In genomic region chr1:172382949-172383348, GRCh38 we compare ENCODE assay signal across 22 cellular contexts. TPM values are rescaled to one million over a fixed set of nuclear protein-coding genes. Genes with fewer than 3 reads are reported as not detected.
DNase-seq lines count a peak whose midpoint lies in the region; ATAC-seq and TF ChIP-seq lines count a peak whose summit lies in the region.
"Had no signal": no experiment of that assay in that cellular context is flagged by ENCODE, and none has a peak within 500 bp of the region (broad histone marks: within the 10 kb centered on the region; RNA-seq: fewer than 3 reads in every experiment).

No MANE protein-coding gene starts in this region.

- H3K27me3 ChIP-seq in HUES6 (ENCODE audit: control insufficient read depth, insufficient read depth, low read length) (no peaks in the 10 kb centered on the region), transverse colon (no peaks in the 10 kb centered on the region)

- TF ChIP-seq EP300 in transverse colon (IDR thresholded peaks at IDR 0.05; ENCODE audit: low read depth), result no peak

- in situ Hi-C loops in transverse colon (cut with MboI; ENCODE audit: low pct_ligation_motif_present in 1 of 4, low pct_unique_long_range_greater_than_20kb in 1 of 4, low sequenced_read_pairs in 3 of 4), result loop anchor here in 1 of 4 donors (25.0 kb wide), 1 partner anchor 196 kb away; no protein-coding TSS in a partner anchor

- intact Hi-C loops in transverse colon (cut with DNase I; ENCODE audit: low total_unique reads), result no loop called here

- DNase-seq in coronary artery (ENCODE audit: low spot score) (no peak), transverse colon (no peak), anterior cingulate cortex (lab: John Stamatoyannopoulos, UW) (no peak)
- DNase-seq in stimulated activated CD4-positive, alpha-beta T cell treated with anti-CD3 and anti-CD28 coated beads, Interleukin-12 subunit alpha, Interleukin-12 subunit beta, amount 100 ng/mL, for 4 hours, result no peak
- DNase-seq: activated naive CD8-positive, alpha-beta T cell treated with anti-CD3 and anti-CD28 coated beads, Interleukin-2, amount 50 U/mL, for 24 hours; Calu3; effector memory CD8-positive, alpha-beta T cell; hypothalamus; MV-4-11; NCI-H2029 treated with DMSO at 0.1 percent for 48 hours; NCI-H510A; Right ventricle myocardium superior had no signal

- H3K4me1 ChIP-seq in HUES6 (ENCODE audit: control insufficient read depth, insufficient read depth, low read length) (peaks cover 29% of the 10 kb centered on the region), transverse colon (peaks cover 5 to 42% (median 11%) of the 10 kb centered on the region in 4 donors)
- H3K4me1 ChIP-seq: prostate gland had no signal

- H3K27me3 Mint-ChIP-seq in nephron (ENCODE audit: low read depth), result no peaks in the 10 kb centered on the region
- H3K27me3 Mint-ChIP-seq: activated naive CD8-positive, alpha-beta T cell treated with anti-CD3 and anti-CD28 coated beads, Interleukin-2, amount 50 U/mL, for 24 hours; activated T-helper 17 cell treated with anti-CD3 and anti-CD28 coated beads, Interleukin-2, amount 50 U/mL, for 72 hours; central memory CD8-positive, alpha-beta T cell; effector memory CD8-positive, alpha-beta T cell; stimulated activated naive CD8-positive, alpha-beta T cell treated with anti-CD3 and anti-CD28 coated beads, Interleukin-15, Interleukin-2, amounts not matched to agents 100 ng/mL and 50 ng/mL, for 24 hours had no signal

- H3K36me3 Mint-ChIP-seq in nephron (ENCODE audit: low read depth), result peaks cover 8% of the 10 kb centered on the region

- peak overlapping the region in 2 of 3 experiments; percentile 31 to 68 for H3K4me3 Mint-ChIP-seq in nephron
- H3K4me3 Mint-ChIP-seq: activated naive CD8-positive, alpha-beta T cell treated with anti-CD3 and anti-CD28 coated beads, Interleukin-2, amount 50 U/mL, for 24 hours; activated T-helper 17 cell treated with anti-CD3 and anti-CD28 coated beads, Interleukin-2, amount 50 U/mL, for 72 hours; central memory CD8-positive, alpha-beta T cell; effector memory CD8-positive, alpha-beta T cell; stimulated activated naive CD8-positive, alpha-beta T cell treated with anti-CD3 and anti-CD28 coated beads, Interleukin-15, Interleukin-2, amounts not matched to agents 100 ng/mL and 50 ng/mL, for 24 hours had no signal

- H3K9ac ChIP-seq in HUES6 (ENCODE audit: low read length), result no peak overlapping the region

- no peaks in the 10 kb centered on the region for H3K9me3 ChIP-seq in HUES6 (ENCODE audit: control insufficient read depth, insufficient read depth, low read depth, low read length)
- no peaks in the 10 kb centered on the region for H3K9me3 ChIP-seq in transverse colon
- H3K9me3 ChIP-seq: prostate gland had no signal

- TF ChIP-seq CTCF in coronary artery (IDR thresholded peaks at IDR 0.05), result no peak
- no peak for TF ChIP-seq CTCF in nephron (IDR thresholded peaks at IDR 0.05; ENCODE audit: unreplicated experiment in 3 of 3)
- TF ChIP-seq CTCF in transverse colon (IDR thresholded peaks at IDR 0.05), result no peak

- H3K4me3 ChIP-seq in HUES6 (ENCODE audit: low read depth, low read length) (no peak overlapping the region), coronary artery (peak overlapping the region; percentile 51), transverse colon (no peak overlapping the region)
- H3K4me3 ChIP-seq: K562, prostate gland had no signal

- H3K27ac Mint-ChIP-seq in nephron, result peak overlapping the region; percentile 98 to 100 (median 99)
- H3K27ac Mint-ChIP-seq: activated naive CD8-positive, alpha-beta T cell treated with anti-CD3 and anti-CD28 coated beads, Interleukin-2, amount 50 U/mL, for 24 hours; activated T-helper 17 cell treated with anti-CD3 and anti-CD28 coated beads, Interleukin-2, amount 50 U/mL, for 72 hours; effector memory CD8-positive, alpha-beta T cell; stimulated activated naive CD8-positive, alpha-beta T cell treated with anti-CD3 and anti-CD28 coated beads, Interleukin-15, Interleukin-2, amounts not matched to agents 100 ng/mL and 50 ng/mL, for 24 hours had no signal

- WGBS in transverse colon (ENCODE audit: low coverage in 1 of 2), 2 donors, result 68 to 71% methylated on average over 4 of the region's 4 CpGs

- peak overlapping the region; percentile 49; the same call in 1 of the 2 replicates for H3K27ac ChIP-seq in HUES6 (ENCODE audit: low read depth, low read length)
- H3K27ac ChIP-seq in coronary artery, result peak overlapping the region; percentile 4 to 39
- peak overlapping the region; percentile 33 to 55 (median 50) for H3K27ac ChIP-seq in transverse colon
- H3K27ac ChIP-seq: prostate gland had no signal

- peaks cover 82% of the 10 kb centered on the region for H3K4me1 Mint-ChIP-seq in nephron

- no peak for TF ChIP-seq POLR2A in transverse colon (IDR thresholded peaks at IDR 0.05)

- no peak for ATAC-seq in GM19463 (IDR thresholded peaks at IDR 0.05; ENCODE audit: unreplicated experiment)
- ATAC-seq: activated CD4-positive, CD25-positive, alpha-beta regulatory T cell treated with anti-CD3 and anti-CD28 coated beads, Interleukin-2, amount 50 U/mL, for 24 hours; activated naive CD8-positive, alpha-beta T cell treated with anti-CD3 and anti-CD28 coated beads, Interleukin-2, amount 50 U/mL, for 24 hours; activated T-helper 17 cell treated with anti-CD3 and anti-CD28 coated beads, Interleukin-2, amount 50 U/mL, for 72 hours; effector memory CD8-positive, alpha-beta T cell; K562 had no signal

- no peaks in the 10 kb centered on the region for H3K9me3 Mint-ChIP-seq in nephron
- H3K9me3 Mint-ChIP-seq: activated naive CD8-positive, alpha-beta T cell treated with anti-CD3 and anti-CD28 coated beads, Interleukin-2, amount 50 U/mL, for 24 hours; activated T-helper 17 cell treated with anti-CD3 and anti-CD28 coated beads, Interleukin-2, amount 50 U/mL, for 72 hours; central memory CD8-positive, alpha-beta T cell; effector memory CD8-positive, alpha-beta T cell; stimulated activated naive CD8-positive, alpha-beta T cell treated with anti-CD3 and anti-CD28 coated beads, Interleukin-15, Interleukin-2, amounts not matched to agents 100 ng/mL and 50 ng/mL, for 24 hours had no signal

- H3K36me3 ChIP-seq in HUES6 (ENCODE audit: control insufficient read depth, insufficient read depth, low read length) (no peaks in the 10 kb centered on the region), transverse colon (no peaks in the 10 kb centered on the region)
- H3K36me3 ChIP-seq: prostate gland had no signal

RNA-seq across cellular contexts. Expression of gene C1orf105, which starts 37.5 kb away (rescaled TPM):
- total RNA-seq in transverse colon, result not detected
- total RNA-seq: Calu3, K562, kidney epithelial cell had no signal
